Comparison of ENCODE assay signal across 25 cellular contexts in the genomic region with DNA sequence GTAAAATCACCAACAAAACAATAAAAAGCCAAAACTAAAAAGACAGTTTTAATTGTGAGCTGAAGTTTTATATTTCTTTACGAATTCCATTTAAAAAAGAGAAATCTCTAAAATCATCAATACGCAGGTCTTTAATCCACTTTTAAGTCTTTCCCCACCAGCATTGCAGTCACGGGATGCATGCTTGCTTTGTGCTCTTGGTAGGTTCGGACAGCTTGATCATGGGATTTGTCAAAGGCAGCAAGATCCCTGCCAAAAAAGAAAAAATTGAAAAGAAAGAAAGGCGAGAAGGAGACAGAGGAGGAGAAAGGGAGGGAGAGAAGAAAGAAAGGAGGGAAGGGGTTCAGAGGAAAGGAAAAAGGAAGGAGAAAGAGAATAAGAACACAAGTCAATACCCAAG. TPM values are rescaled to one million over a fixed set of nuclear protein-coding genes. Genes with fewer than 3 reads are reported as not detected.
"Had no signal": no experiment of that assay in that cellular context is flagged by ENCODE, and none has a peak within 500 bp of the region (broad histone marks: within the 10 kb centered on the region; RNA-seq: fewer than 3 reads in every experiment).

No MANE protein-coding gene starts in this region.

- H3K9me3 Mint-ChIP-seq: activated CD4-positive, alpha-beta memory T cell treated with anti-CD3 and anti-CD28 coated beads, Interleukin-2, amount 10 ng/mL, durations not matched to agents 7 days and 5 days; activated CD4-positive, alpha-beta T cell treated with anti-CD3 and anti-CD28 coated beads, Interleukin-2, amount 10 ng/mL, durations not matched to agents 7 days and 5 days; activated naive CD4-positive, alpha-beta T cell treated with anti-CD3 and anti-CD28 coated beads, Interleukin-2, amount 50 U/mL, for 72 hours; activated T-cell treated with anti-CD3 and anti-CD28 coated beads, Interleukin-2, amount 50 U/mL, for 4 hours; activated T-helper 2 cell treated with anti-CD3 and anti-CD28 coated beads, Interferon-gamma antibody, Interleukin-2, Interleukin-4, amounts not matched to agents 10 μg/mL and 5 μg/mL and 100 μg/mL, durations not matched to agents 14 hours and 24 hours and 36 hours; effector memory CD8-positive, alpha-beta T cell had no signal

- H3K27me3 Mint-ChIP-seq: activated CD4-positive, alpha-beta memory T cell treated with anti-CD3 and anti-CD28 coated beads, Interleukin-2, amount 10 ng/mL, durations not matched to agents 7 days and 5 days; activated CD4-positive, alpha-beta T cell treated with anti-CD3 and anti-CD28 coated beads, Interleukin-2, amount 10 ng/mL, durations not matched to agents 7 days and 5 days; effector memory CD8-positive, alpha-beta T cell had no signal

- H3K27ac Mint-ChIP-seq: activated CD4-positive, alpha-beta memory T cell treated with anti-CD3 and anti-CD28 coated beads, Interleukin-2, amount 10 ng/mL, durations not matched to agents 7 days and 5 days; activated CD4-positive, alpha-beta T cell treated with anti-CD3 and anti-CD28 coated beads, Interleukin-2, amount 10 ng/mL, durations not matched to agents 7 days and 5 days; activated naive CD4-positive, alpha-beta T cell treated with anti-CD3 and anti-CD28 coated beads, Interleukin-2, amount 50 U/mL, for 72 hours; activated T-helper 2 cell treated with anti-CD3 and anti-CD28 coated beads, Interferon-gamma antibody, Interleukin-2, Interleukin-4, amounts not matched to agents 10 μg/mL and 5 μg/mL and 100 μg/mL, durations not matched to agents 14 hours and 24 hours and 36 hours; effector memory CD8-positive, alpha-beta T cell had no signal

- H3K4me3 Mint-ChIP-seq: activated CD4-positive, alpha-beta memory T cell treated with anti-CD3 and anti-CD28 coated beads, Interleukin-2, amount 10 ng/mL, durations not matched to agents 7 days and 5 days; activated CD4-positive, alpha-beta T cell treated with anti-CD3 and anti-CD28 coated beads, Interleukin-2, amount 10 ng/mL, durations not matched to agents 7 days and 5 days; activated T-cell treated with anti-CD3 and anti-CD28 coated beads, Interleukin-2, amount 50 U/mL, for 4 hours; effector memory CD8-positive, alpha-beta T cell had no signal

- DNase-seq: activated CD4-positive, alpha-beta memory T cell treated with anti-CD3 and anti-CD28 coated beads, Interleukin-2, amount 10 ng/mL, durations not matched to agents 7 days and 5 days; activated CD4-positive, alpha-beta T cell treated with anti-CD3 and anti-CD28 coated beads for 1 hour; activated CD4-positive, alpha-beta T cell treated with anti-CD3 and anti-CD28 coated beads for 4 hours; activated CD4-positive, alpha-beta T cell treated with anti-CD3 and anti-CD28 coated beads, Interleukin-2, amount 10 ng/mL, durations not matched to agents 7 days and 5 days; activated CD4-positive, alpha-beta T cell treated with anti-CD3 and anti-CD28 coated beads, Interleukin-2, amount 50 U/mL, for 4 hours; activated effector memory CD4-positive, alpha-beta T cell treated with anti-CD3 and anti-CD28 coated beads, Interleukin-2, amount 50 U/mL, for 16 hours; activated T-cell treated with anti-CD3 and anti-CD28 coated beads, Interleukin-2, amount 50 U/mL, for 4 hours; adrenal gland; amygdala; aorta; body of pancreas; caudate nucleus; cortex of kidney; dermis blood vessel endothelial cell; effector CD4-positive, alpha-beta T cell; effector memory CD8-positive, alpha-beta T cell; erythroblast; foreskin keratinocyte; gastrocnemius medialis; glutamatergic neuron; heart left ventricle; T-helper 2 cell had no signal

RNA-seq across cellular contexts. Expression of a gene that starts 57.7 kb away (rescaled TPM):
- total RNA-seq: dermis blood vessel endothelial cell had no signal

RNA-seq across cellular contexts. Expression of a gene that starts 58.4 kb away (rescaled TPM):
- total RNA-seq: activated CD4-positive, alpha-beta memory T cell treated with anti-CD3 and anti-CD28 coated beads, Interleukin-2, amount 10 ng/mL, durations not matched to agents 7 days and 5 days; activated CD4-positive, alpha-beta T cell treated with anti-CD3 and anti-CD28 coated beads, Interleukin-2, amount 10 ng/mL, durations not matched to agents 7 days and 5 days; aorta; body of pancreas; chondrocyte; dermis blood vessel endothelial cell; foreskin keratinocyte; gastrocnemius medialis had no signal
- polyA plus RNA-seq: aorta, foreskin keratinocyte had no signal
